17 cellular contexts compared by ENCODE assay signal in the genomic region with DNA sequence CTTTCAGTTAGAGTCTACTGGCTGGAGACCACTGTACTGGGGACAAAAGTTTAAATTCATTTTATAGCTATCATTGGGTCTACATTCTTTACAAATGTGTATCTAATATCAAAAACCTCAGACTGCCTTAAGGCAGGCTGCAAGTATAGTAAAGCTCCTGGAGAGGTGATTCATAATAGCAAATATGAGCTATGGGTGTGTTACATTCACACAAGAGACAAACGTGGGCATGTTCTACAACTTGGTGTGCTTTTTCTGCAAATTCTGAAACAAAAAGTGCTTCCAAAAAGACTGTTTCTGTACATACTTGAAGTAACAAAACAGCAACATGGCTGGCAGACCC.
A peak's percentile ranks its signal among the peaks of the same experiment; 100 is the strongest.
DNase-seq lines count a peak whose midpoint lies in the region; ATAC-seq, FAIRE-seq and TF ChIP-seq lines count a peak whose summit lies in the region.
"Had no signal": no experiment of that assay in that cellular context is flagged by ENCODE, and none has a peak within 500 bp of the region (broad histone marks: within the 10 kb centered on the region; RNA-seq: fewer than 3 reads in every experiment).

No MANE protein-coding gene starts in this region.

- no peak for FAIRE-seq in HTR-8/SVneo (lab: Jason Lieb, UNC)
- FAIRE-seq: endothelial cell of umbilical vein had no signal

- WGBS in suprapubic skin, result 20% methylated on average over 1 of the region's 1 CpG

- H3K4me1 ChIP-seq in suprapubic skin, result peaks cover 4% of the 10 kb centered on the region

- ATAC-seq in left ventricle myocardium superior (no peak), HG03045 (IDR thresholded peaks at IDR 0.05; ENCODE audit: unreplicated experiment) (no peak)
- ATAC-seq: activated CD8-positive, alpha-beta T cell treated with anti-CD3 and anti-CD28 coated beads for 36 hours; left cardiac atrium had no signal

- intact Hi-C loops in left ventricle myocardium superior (cut with micrococcal nuclease), result no loop called here

- H3K36me3 ChIP-seq in suprapubic skin, result peaks cover 7% of the 10 kb centered on the region

- no peak for TF ChIP-seq EP300 in suprapubic skin (IDR thresholded peaks at IDR 0.05)

- no peaks in the 10 kb centered on the region for H3K27me3 ChIP-seq in suprapubic skin

- H3K4me3 ChIP-seq in foreskin fibroblast (ENCODE audit: low read depth in 1 of 2, low read length in 2 of 2) (no peak overlapping the region), suprapubic skin (no peak overlapping the region)
- H3K4me3 ChIP-seq: SK-N-MC had no signal

- no peak for TF ChIP-seq POLR2A in suprapubic skin (IDR thresholded peaks at IDR 0.05)

- DNase-seq in AG08395 (ENCODE audit: low spot score), result peak; percentile 29
- peak; percentile 12 for DNase-seq in HTR-8/SVneo (ENCODE audit: insufficient read length, low spot score)
- peak; percentile 36 for DNase-seq in astrocyte of the hippocampus (ENCODE audit: low read depth, low spot score)
- DNase-seq in foreskin fibroblast, result peak; percentile 18 to 67
- DNase-seq in suprapubic skin (ENCODE audit: low spot score in 2 of 2), result no peak
- DNase-seq in left ventricle myocardium superior, result no peak
- DNase-seq in NCI-H2081 (lab: John Stamatoyannopoulos, UW), result no peak
- DNase-seq: ACHN; activated CD8-positive, alpha-beta T cell treated with anti-CD3 and anti-CD28 coated beads for 36 hours; hippocampal formation; Kasumi-1; left cardiac atrium; NCI-H1694 treated with DMSO at 0.1 percent for 48 hours; occipital lobe had no signal

- TF ChIP-seq CTCF in foreskin fibroblast (IDR thresholded peaks at IDR 0.05; ENCODE audit: low read depth, low read length) (no peak), suprapubic skin (IDR thresholded peaks at IDR 0.05) (no peak)

- no peaks in the 10 kb centered on the region for H3K9me3 ChIP-seq in suprapubic skin

- H3K27ac ChIP-seq in suprapubic skin, result no peak overlapping the region
- H3K27ac ChIP-seq: SK-N-MC had no signal

Comparison
In these comparisons a context has a peak if more than half of its experiments do, and no peak if none do; other contexts are left out.
1. DNase-seq: peak in AG08395 (single experiment), HTR-8/SVneo (single experiment), astrocyte of the hippocampus (single experiment) and foreskin fibroblast (2 of 2); none in suprapubic skin (0 of 2), left ventricle myocardium superior (single experiment) and NCI-H2081 (0 of 2).